Comparison of ENCODE assay signal across 1 cellular context in the genomic region with DNA sequence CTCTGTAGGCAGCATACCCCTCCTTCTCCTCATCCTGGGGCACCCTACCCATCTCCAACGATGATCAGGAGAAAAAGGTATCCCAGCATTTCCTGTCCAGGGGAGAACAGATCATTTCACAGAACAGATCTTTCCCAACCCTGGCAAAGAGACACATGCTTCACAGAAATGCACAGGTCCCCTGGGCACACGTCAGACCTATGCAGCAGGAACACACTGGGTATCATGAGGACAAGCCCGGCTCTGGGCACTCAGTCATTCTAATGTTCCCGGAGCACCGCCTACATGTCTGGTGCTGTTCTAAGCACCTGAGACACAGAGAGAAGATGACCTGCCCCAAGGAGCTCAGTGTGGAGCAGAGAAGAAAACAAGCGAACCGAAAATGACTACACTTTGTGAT.
TF ChIP-seq lines count a peak whose summit lies in the region.

No MANE protein-coding gene starts in this region.

TF ChIP-seq in SK-N-SH, 30 proteins besides CTCF, POLR2A, EP300 and RAD21 (continued from another document):
- TF ChIP-seq RCOR1 (IDR thresholded peaks at IDR 0.05; ENCODE audit: low read length) (no peak), JUND (IDR thresholded peaks at IDR 0.05) (no peak)
